Comparison of ENCODE assay signal across 21 cellular contexts in genomic region chr4:173346074-173346473, GRCh38. TPM values are rescaled to one million over a fixed set of nuclear protein-coding genes. Genes with fewer than 3 reads are reported as not detected.
DNase-seq lines count a peak whose midpoint lies in the region; TF ChIP-seq lines count a peak whose summit lies in the region.
"Had no signal": no experiment of that assay in that cellular context is flagged by ENCODE, and none has a peak within 500 bp of the region (broad histone marks: within the 10 kb centered on the region; RNA-seq: fewer than 3 reads in every experiment).

No MANE protein-coding gene starts in this region.

- no peaks in the 10 kb centered on the region for H3K27me3 ChIP-seq in brain microvascular endothelial cell (replicated peaks)

- no peaks in the 10 kb centered on the region for H3K36me3 ChIP-seq in brain microvascular endothelial cell (replicated peaks)
- H3K36me3 ChIP-seq: thoracic aorta had no signal

- H3K4me3 ChIP-seq in brain microvascular endothelial cell (ENCODE audit: low read depth, low read length) = no peak overlapping the region
- H3K4me3 ChIP-seq: mucosa of descending colon, thoracic aorta had no signal

- in situ Hi-C loops in brain microvascular endothelial cell (cut with HindIII; ENCODE audit: low pct_ligation_motif_present, low sequenced_read_pairs) = no loop called here

- TF ChIP-seq CTCF in brain microvascular endothelial cell (IDR thresholded peaks at IDR 0.05; ENCODE audit: low read depth, low read length, missing control alignments) = no peak

- no peak overlapping the region for H3K27ac ChIP-seq in brain microvascular endothelial cell
- H3K27ac ChIP-seq: C4-2B, KMS-11, parathyroid adenoma, thoracic aorta had no signal

- DNase-seq in Daoy (ENCODE audit: low read depth) = peak; percentile 36
- peak; percentile 15 for DNase-seq in LoVo (ENCODE audit: low spot score)
- peak; percentile 32 for DNase-seq in brain microvascular endothelial cell
- DNase-seq in myocyte (ENCODE audit: low read depth) = peak; percentile 51
- no peak for DNase-seq in OCI-M1 (lab: John Stamatoyannopoulos, UW)
- no peak for DNase-seq in NCI-H82 (lab: John Stamatoyannopoulos, UW)
- no peak for DNase-seq in activated CD4-positive, CD25-positive, alpha-beta regulatory T cell treated with anti-CD3 and anti-CD28 coated beads, Interleukin-2, amount 50 U/mL, for 72 hours
- DNase-seq in NCI-H345 (lab: John Stamatoyannopoulos, UW) = no peak
- DNase-seq: activated CD4-positive, alpha-beta memory T cell treated with anti-CD3 and anti-CD28 coated beads for 36 hours; anterior cingulate cortex; DMS79 treated with DMSO at 0.1 percent for 48 hours; foreskin melanocyte; GOT3; mucosa of descending colon; NCI-H526 treated with DMSO at 0.1 percent for 48 hours had no signal

RNA-seq across cellular contexts. Expression of gene HMGB2, which starts 11.9 kb away (rescaled TPM):
- 170 and 222 TPM in 2 replicates for total RNA-seq in Daoy (2014; rRNA removed; shearing (Covaris generic))
- total RNA-seq in myocyte = 30.9 and 56.1 TPM in 2 replicates
- polyA plus RNA-seq in myocyte (2012) = 21.6 TPM

RNA-seq across cellular contexts. Expression of gene SAP30, which starts 24.7 kb away (rescaled TPM):
- 26.3 and 27.1 TPM in 2 replicates for total RNA-seq in Daoy (2014; rRNA removed; shearing (Covaris generic))
- 27.3 and 70.7 TPM in 2 replicates for total RNA-seq in myocyte
- polyA plus RNA-seq in myocyte (2012) = 20.2 TPM

RNA-seq across cellular contexts. Expression of gene SCRG1, which starts 52.8 kb away (rescaled TPM):
- total RNA-seq in Daoy (2014; rRNA removed; shearing (Covaris generic)) = not detected in 2 replicates
- total RNA-seq in myocyte = 0.21 TPM in 1 of 2 replicates, not detected in the other
- 0.58 TPM for polyA plus RNA-seq in myocyte (2012)
- total RNA-seq: activated CD4-positive, alpha-beta memory T cell treated with anti-CD3 and anti-CD28 coated beads for 36 hours; activated T-helper 1 cell treated with anti-CD3 and anti-CD28 coated beads, Interleukin-12 subunit alpha, Interleukin-12 subunit beta, Interleukin-2, Interleukin-4 antibody, amounts not matched to agents 30 ng/mL and 10 ng/mL and 1 ng/mL, durations not matched to agents 14 hours and 24 hours and 36 hours; dermis microvascular lymphatic vessel endothelial cell had no signal

Comparison
In these comparisons a context has a peak if more than half of its experiments do, and no peak if none do; other contexts are left out.
1. DNase-seq: peak in Daoy (single experiment), LoVo (single experiment), brain microvascular endothelial cell (single experiment) and myocyte (single experiment); none in OCI-M1 (single experiment), NCI-H82 (single experiment), activated CD4-positive, CD25-positive, alpha-beta regulatory T cell treated with anti-CD3 and anti-CD28 coated beads, Interleukin-2, amount 50 U/mL, for 72 hours (single experiment) and NCI-H345 (single experiment).